17 cellular contexts compared by ENCODE assay signal in genomic region chr2:35343135-35343534, GRCh38.
DNase-seq lines count a peak whose midpoint lies in the region; ATAC-seq, FAIRE-seq and TF ChIP-seq lines count a peak whose summit lies in the region.
"Had no signal": no experiment of that assay in that cellular context is flagged by ENCODE, and none has a peak within 500 bp of the region (broad histone marks: within the 10 kb centered on the region; RNA-seq: fewer than 3 reads in every experiment).

No MANE protein-coding gene starts in this region.

- CTCF ChIA-PET in K562 (lab: Yijun Ruan, JAX; ENCODE audit: low intra/inter-chr PET ratio), result no interaction called here

- H3K9ac ChIP-seq in Loucy (ENCODE audit: low read depth, low read length, poor library complexity, severe bottlenecking), result no peak overlapping the region
- H3K9ac ChIP-seq in K562 (ENCODE audit: insufficient read depth in 1 of 2, low read depth in 2 of 2, low read length in 2 of 2), result no peak overlapping the region

- no peak overlapping the region for H3K27ac Mint-ChIP-seq in type B pancreatic cell

- H3K79me2 ChIP-seq in Loucy (ENCODE audit: insufficient read depth, low read length) (no peaks in the 10 kb centered on the region), K562 (ENCODE audit: control insufficient read depth, insufficient read depth, low read length) (no peaks in the 10 kb centered on the region)

- TF ChIP-seq RAD21 in K562 (CRISPR knock-in tag; conservative IDR thresholded peaks at IDR 0.05 in 1 of 2, IDR thresholded peaks at IDR 0.05 in 1 of 2), result peak in 1 of 2 experiments; percentile 29; a peak in 2 of 4 replicates

- no TSS peak for BruUV-seq in K562 (replicated peaks; lab: Mats Ljungman, UMichigan)

- H3K27me3 ChIP-seq in Loucy (ENCODE audit: insufficient read depth, low read length, poor library complexity, severe bottlenecking) (no peaks in the 10 kb centered on the region), K562 (ENCODE audit: control insufficient read depth in 2 of 2, insufficient read depth in 2 of 2, low read length in 2 of 2) (no peaks in the 10 kb centered on the region)
- H3K27me3 ChIP-seq: heart right ventricle, SJCRH30, transverse colon had no signal

- no peaks in the 10 kb centered on the region for H3F3A ChIP-seq in Loucy (ENCODE audit: low read depth)

- no peaks in the 10 kb centered on the region for H3K4me1 Mint-ChIP-seq in type B pancreatic cell (ENCODE audit: unreplicated experiment)

- H3K4me3 Mint-ChIP-seq in type B pancreatic cell, result no peak overlapping the region

- in situ Hi-C loops in K562 (cut with MboI), result no loop called here

- H3K4me1 ChIP-seq in Loucy (ENCODE audit: insufficient read depth, low read length, poor library complexity, severe bottlenecking), result no peaks in the 10 kb centered on the region
- H3K4me1 ChIP-seq in K562 (replicated peaks in 1 of 2; ENCODE audit: control insufficient read depth in 2 of 2, insufficient read depth in 2 of 2, low read length in 2 of 2), result no peaks in the 10 kb centered on the region
- H3K4me1 ChIP-seq: heart right ventricle, SJCRH30, transverse colon had no signal

- H3K9me3 ChIP-seq in Loucy (ENCODE audit: insufficient read depth, low read depth, low read length), result no peaks in the 10 kb centered on the region
- no peaks in the 10 kb centered on the region; the same call in 1 of the 2 replicates for H3K9me3 ChIP-seq in K562 (replicated peaks; ENCODE audit: control insufficient read depth, insufficient read depth, low read depth, low read length)
- H3K9me3 ChIP-seq: SJCRH30 had no signal

- TF ChIP-seq CTCF in Loucy (conservative IDR thresholded peaks at IDR 0.05; ENCODE audit: low read length) (peak; percentile 45), K562 (IDR thresholded peaks at IDR 0.05 in 2 of 3, conservative IDR thresholded peaks at IDR 0.05 in 1 of 3; ENCODE audit: insufficient read depth in 2 of 3, low read depth in 1 of 3, low read length in 3 of 3) (peak; percentile 17 to 34 (median 31); a peak in 2 of 6 replicates), type B pancreatic cell (conservative IDR thresholded peaks at IDR 0.05) (peak; percentile 67)

- ATAC-seq in K562, result no peak
- ATAC-seq: activated CD4-positive, CD25-positive, alpha-beta regulatory T cell treated with anti-CD3 and anti-CD28 coated beads, Interleukin-2, amount 50 U/mL, for 24 hours; heart right ventricle had no signal

- TF ChIP-seq POLR2A in K562 (conservative IDR thresholded peaks at IDR 0.05) (no peak), GM12891 (IDR thresholded peaks at IDR 0.05; ENCODE audit: low read depth, low read length) (no peak)

- H3K4me2 ChIP-seq in Loucy (ENCODE audit: low read depth, low read length, poor library complexity, severe bottlenecking) (no peak overlapping the region), K562 (ENCODE audit: insufficient read depth, low read length) (no peak overlapping the region)

- TF ChIP-seq EP300 in K562 (IDR thresholded peaks at IDR 0.05; ENCODE audit: low read length), result no peak

- H3K27me3 Mint-ChIP-seq in type B pancreatic cell, result no peaks in the 10 kb centered on the region

- H4K20me1 ChIP-seq in Loucy (ENCODE audit: insufficient read depth, low read length, poor library complexity, severe bottlenecking) (no peaks in the 10 kb centered on the region), K562 (replicated peaks; ENCODE audit: control insufficient read depth, insufficient read depth, low read length) (no peaks in the 10 kb centered on the region)

- no peaks in the 10 kb centered on the region for H3K9me3 Mint-ChIP-seq in type B pancreatic cell

- intact Hi-C loops in K562 (cut with micrococcal nuclease), result no loop called here

- H3K4me3 ChIP-seq in Loucy (ENCODE audit: low read length, poor library complexity, severe bottlenecking) (no peak overlapping the region), K562 (no peak overlapping the region)
- H3K4me3 ChIP-seq: heart right ventricle, SJCRH30, transverse colon had no signal

- H3K36me3 ChIP-seq in Loucy (ENCODE audit: insufficient read depth, low read length) (no peaks in the 10 kb centered on the region), K562 (ENCODE audit: control insufficient read depth, insufficient read depth, low read length) (no peaks in the 10 kb centered on the region)
- H3K36me3 ChIP-seq: heart right ventricle, SJCRH30, transverse colon had no signal

- FAIRE-seq in K562 (lab: Jason Lieb, UNC) (no peak), GM12891 (lab: Jason Lieb, UNC) (no peak)

- H3K9me1 ChIP-seq in K562 (ENCODE audit: control insufficient read depth, insufficient read depth, low read length), result no peaks in the 10 kb centered on the region

- H3K9me2 ChIP-seq in Loucy (replicated peaks; ENCODE audit: low read depth, low read length), result no peaks in the 10 kb centered on the region

- H2AFZ ChIP-seq in Loucy (ENCODE audit: low read length) (no peak overlapping the region), K562 (ENCODE audit: low read depth, low read length) (no peak overlapping the region)

- POLR2A ChIA-PET in K562 (lab: Yijun Ruan, JAX), result no interaction called here

- H3K27ac ChIP-seq in K562 (ENCODE audit: extremely low read depth, low read depth, low read length), result no peak overlapping the region
- H3K27ac ChIP-seq: heart right ventricle, SJCRH30, transverse colon had no signal

- H3K36me3 Mint-ChIP-seq in type B pancreatic cell, result no peaks in the 10 kb centered on the region

- WGBS in K562 (ENCODE audit: insufficient coverage, low coverage, missing lambda C conversion rate), result 2% methylated on average over 4 of the region's 4 CpGs

- peak; percentile 36 for DNase-seq in NCI-H82 (lab: John Stamatoyannopoulos, UW)
- DNase-seq in NCI-H82 treated with DMSO at 0.1 percent for 48 hours (lab: John Stamatoyannopoulos, UW; ENCODE audit: unreplicated experiment), result no peak
- peak; percentile 3 to 10 (median 6) for DNase-seq in K562 (ENCODE audit: extremely low read depth in 1 of 4, low spot score in 3 of 4)
- no peak for DNase-seq in type B pancreatic cell (ENCODE audit: extremely low spot score, unreplicated experiment)
- no peak for DNase-seq in NCI-H510A (lab: John Stamatoyannopoulos, UW)
- DNase-seq in GM12891 (ENCODE audit: insufficient read length, low spot score), result no peak
- no peak for DNase-seq in LoVo (ENCODE audit: low spot score)
- DNase-seq: activated T-cell treated with anti-CD3 and anti-CD28 coated beads, Interleukin-2, amount 50 U/mL, for 1 hour; anterior cingulate cortex; effector memory CD4-positive, alpha-beta T cell; heart right ventricle; NCI-H1092 treated with DMSO at 0.1 percent for 48 hours; occipital lobe; transverse colon had no signal

TF ChIP-seq in K562, 482 proteins besides CTCF, POLR2A, EP300 and RAD21 (continues in another document):
- TF ChIP-seq ARID1B (IDR thresholded peaks at IDR 0.05) (no peak), ZNF175 (CRISPR knock-in tag; IDR thresholded peaks at IDR 0.05; ENCODE audit: low read depth) (no peak), CEBPZ (IDR thresholded peaks at IDR 0.05; ENCODE audit: borderline replicate concordance, low read depth, low read length) (no peak), HMG20B (CRISPR knock-in tag; IDR thresholded peaks at IDR 0.05) (no peak)

TF ChIP-seq in GM12891, 5 proteins besides CTCF, POLR2A, EP300 and RAD21:
- no peak for TF ChIP-seq SPI1 (IDR thresholded peaks at IDR 0.05; ENCODE audit: low read depth, low read length)
- no peak for TF ChIP-seq POU2F2 (IDR thresholded peaks at IDR 0.05; ENCODE audit: low read depth, low read length)
- TF ChIP-seq TAF1 (IDR thresholded peaks at IDR 0.05; ENCODE audit: low read depth, low read length), result no peak
- no peak for TF ChIP-seq POLR2AphosphoS5 (IDR thresholded peaks at IDR 0.05; ENCODE audit: low read depth, low read length)
- no peak for TF ChIP-seq PAX5 (IDR thresholded peaks at IDR 0.05; ENCODE audit: insufficient read depth, low read length, severe bottlenecking)

Comparison
In these comparisons a context has a peak if more than half of its experiments do, and no peak if none do; other contexts are left out.
1. DNase-seq: peak in NCI-H82 (single experiment) and K562 (4 of 4); none in NCI-H82 treated with DMSO at 0.1 percent for 48 hours (single experiment), type B pancreatic cell (single experiment), NCI-H510A (single experiment), GM12891 (single experiment) and LoVo (single experiment).
2. Peak in every context shown above with its lines, with median percentiles within 50 percentile points of each other: CTCF ChIP-seq.